Comparison of ENCODE assay signal across 10 cellular contexts in the genomic region with DNA sequence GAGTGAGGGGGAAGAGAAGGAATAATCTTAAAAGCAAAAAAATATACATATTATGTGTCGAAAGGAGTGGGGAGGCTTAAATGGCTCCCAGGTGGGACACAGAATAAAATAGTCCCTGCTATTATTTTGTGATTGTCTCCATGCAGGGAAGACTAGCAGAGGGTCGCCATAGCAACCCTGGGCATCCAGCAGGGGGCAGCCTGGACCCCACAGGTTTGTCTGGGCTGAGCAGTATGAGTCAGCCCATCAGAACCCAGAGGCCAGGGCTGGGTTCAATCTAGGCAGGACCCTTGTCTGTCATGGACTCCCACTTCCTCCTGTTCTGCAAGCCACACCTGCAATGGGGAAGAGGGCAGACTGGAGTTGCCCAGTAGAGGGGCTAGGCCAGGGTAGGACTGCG. TPM values are rescaled to one million over a fixed set of nuclear protein-coding genes. Genes with fewer than 3 reads are reported as not detected.
DNase-seq lines count a peak whose midpoint lies in the region; ATAC-seq and TF ChIP-seq lines count a peak whose summit lies in the region.
"Had no signal": no experiment of that assay in that cellular context is flagged by ENCODE, and none has a peak within 500 bp of the region (broad histone marks: within the 10 kb centered on the region; RNA-seq: fewer than 3 reads in every experiment).

No MANE protein-coding gene starts in this region.

- H3K27me3 Mint-ChIP-seq in WTC11 (ENCODE audit: low read depth): peaks cover 4% of the 10 kb centered on the region; the same call in 1 of the 2 replicates
- H3K27me3 Mint-ChIP-seq in mesothelial cell of epicardium (ENCODE audit: low read depth): peaks cover 45% of the 10 kb centered on the region

- no peaks in the 10 kb centered on the region for H3K9me3 ChIP-seq in HEK293 (ENCODE audit: control insufficient read depth, insufficient read depth, low read depth, low read length)

- H3K36me3 Mint-ChIP-seq in WTC11 (peaks cover 7% of the 10 kb centered on the region), mesothelial cell of epicardium (no peaks in the 10 kb centered on the region)

- H3K27ac Mint-ChIP-seq in WTC11 (no peak overlapping the region), mesothelial cell of epicardium (no peak overlapping the region)

- POLR2A ChIA-PET in HEK293 (lab: Yijun Ruan, JAX): no interaction called here
- POLR2A ChIA-PET in WTC11 (lab: Charles Lee): no interaction called here

- no peaks in the 10 kb centered on the region for H3K36me3 ChIP-seq in HEK293 (ENCODE audit: control insufficient read depth in 2 of 2, insufficient read depth in 1 of 2, low read length in 2 of 2)
- H3K36me3 ChIP-seq: heart left ventricle had no signal

- H3K4me1 ChIP-seq in HEK293 (ENCODE audit: control insufficient read depth, insufficient read depth, low read length): no peaks in the 10 kb centered on the region
- H3K4me1 ChIP-seq: heart left ventricle had no signal

- no peak overlapping the region for H3K27ac ChIP-seq in HEK293 (ENCODE audit: extremely low read depth, low read depth, low read length)
- H3K27ac ChIP-seq: heart left ventricle had no signal

- no peak overlapping the region for H3K4me3 ChIP-seq in HEK293 (ENCODE audit: low read depth, low read length)
- H3K4me3 ChIP-seq: heart left ventricle had no signal

- H3K4me1 Mint-ChIP-seq in WTC11 (peaks cover 14% of the 10 kb centered on the region), mesothelial cell of epicardium (no peaks in the 10 kb centered on the region)

- TF ChIP-seq CTCF in HEK293 (tag by site-specific recombination; IDR thresholded peaks at IDR 0.05) (0 out of 2 replicates have a peak, but pooled peaks have one; percentile 41), WTC11 (IDR thresholded peaks at IDR 0.05) (peak; percentile 60), mesothelial cell of epicardium (IDR thresholded peaks at IDR 0.05; ENCODE audit: unreplicated experiment) (peak; percentile 31), GM20000 (IDR thresholded peaks at IDR 0.05; ENCODE audit: extremely low read depth, missing control alignments) (no peak)

- no peak overlapping the region for H3K4me3 Mint-ChIP-seq in WTC11
- H3K4me3 Mint-ChIP-seq in mesothelial cell of epicardium: no peak overlapping the region

- CTCF ChIA-PET in HEK293 (lab: Yijun Ruan, JAX) (interaction anchor here (0.7 to 3.2 kb wide), 6 partner anchors 11 to 171 kb away, joined by 4 to 23 read pairs (median 10); no protein-coding TSS in a partner anchor), WTC11 (lab: Charles Lee) (interaction anchor here (1.0 to 15.4 kb wide), 6 partner anchors 14 to 171 kb away, joined by 3 to 237 read pairs (median 8); a partner anchor contains a TSS)

- H3K9me3 Mint-ChIP-seq in WTC11 (peaks cover 7% of the 10 kb centered on the region), mesothelial cell of epicardium (peaks cover 3% of the 10 kb centered on the region)

- ATAC-seq in WTC11 (peak; percentile 85), GM21825 (IDR thresholded peaks at IDR 0.05; ENCODE audit: unreplicated experiment) (no peak)
- ATAC-seq: heart left ventricle had no signal

- DNase-seq in NCI-H1417 (lab: John Stamatoyannopoulos, UW) (peak in 2 of 3 experiments; percentile 18 to 28), NCI-H1417 treated with DMSO at 0.1 percent for 48 hours (lab: John Stamatoyannopoulos, UW) (no peak), WTC11 (ENCODE audit: low spot score) (peak; percentile 86), mesothelial cell of epicardium (ENCODE audit: low spot score in 2 of 2, unreplicated experiment in 2 of 2) (no peak), GM20000 (ENCODE audit: low spot score) (no peak), Kasumi-1 (lab: John Stamatoyannopoulos, UW) (no peak)

TF ChIP-seq in HEK293, 187 proteins besides CTCF, POLR2A, EP300 and RAD21 (continues in another document):
- TF ChIP-seq ZNF660 (tag by site-specific recombination; IDR thresholded peaks at IDR 0.05): no peak
- TF ChIP-seq, protein P1, sequence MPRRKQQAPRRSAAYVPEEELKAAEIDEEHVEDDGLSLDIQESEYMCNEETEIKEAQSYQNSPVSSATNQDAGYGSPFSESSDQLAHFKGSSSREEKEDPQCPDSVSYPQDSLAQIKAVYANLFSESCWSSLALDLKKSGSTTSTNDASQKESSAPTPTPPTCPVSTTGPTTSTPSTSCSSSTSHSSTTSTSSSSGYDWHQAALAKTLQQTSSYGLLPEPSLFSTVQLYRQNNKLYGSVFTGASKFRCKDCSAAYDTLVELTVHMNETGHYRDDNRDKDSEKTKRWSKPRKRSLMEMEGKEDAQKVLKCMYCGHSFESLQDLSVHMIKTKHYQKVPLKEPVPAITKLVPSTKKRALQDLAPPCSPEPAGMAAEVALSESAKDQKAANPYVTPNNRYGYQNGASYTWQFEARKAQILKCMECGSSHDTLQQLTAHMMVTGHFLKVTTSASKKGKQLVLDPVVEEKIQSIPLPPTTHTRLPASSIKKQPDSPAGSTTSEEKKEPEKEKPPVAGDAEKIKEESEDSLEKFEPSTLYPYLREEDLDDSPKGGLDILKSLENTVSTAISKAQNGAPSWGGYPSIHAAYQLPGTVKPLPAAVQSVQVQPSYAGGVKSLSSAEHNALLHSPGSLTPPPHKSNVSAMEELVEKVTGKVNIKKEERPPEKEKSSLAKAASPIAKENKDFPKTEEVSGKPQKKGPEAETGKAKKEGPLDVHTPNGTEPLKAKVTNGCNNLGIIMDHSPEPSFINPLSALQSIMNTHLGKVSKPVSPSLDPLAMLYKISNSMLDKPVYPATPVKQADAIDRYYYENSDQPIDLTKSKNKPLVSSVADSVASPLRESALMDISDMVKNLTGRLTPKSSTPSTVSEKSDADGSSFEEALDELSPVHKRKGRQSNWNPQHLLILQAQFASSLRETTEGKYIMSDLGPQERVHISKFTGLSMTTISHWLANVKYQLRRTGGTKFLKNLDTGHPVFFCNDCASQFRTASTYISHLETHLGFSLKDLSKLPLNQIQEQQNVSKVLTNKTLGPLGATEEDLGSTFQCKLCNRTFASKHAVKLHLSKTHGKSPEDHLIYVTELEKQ (tag by site-specific recombination; IDR thresholded peaks at IDR 0.05; ENCODE audit: borderline replicate concordance): no peak
- TF ChIP-seq, protein P2, sequence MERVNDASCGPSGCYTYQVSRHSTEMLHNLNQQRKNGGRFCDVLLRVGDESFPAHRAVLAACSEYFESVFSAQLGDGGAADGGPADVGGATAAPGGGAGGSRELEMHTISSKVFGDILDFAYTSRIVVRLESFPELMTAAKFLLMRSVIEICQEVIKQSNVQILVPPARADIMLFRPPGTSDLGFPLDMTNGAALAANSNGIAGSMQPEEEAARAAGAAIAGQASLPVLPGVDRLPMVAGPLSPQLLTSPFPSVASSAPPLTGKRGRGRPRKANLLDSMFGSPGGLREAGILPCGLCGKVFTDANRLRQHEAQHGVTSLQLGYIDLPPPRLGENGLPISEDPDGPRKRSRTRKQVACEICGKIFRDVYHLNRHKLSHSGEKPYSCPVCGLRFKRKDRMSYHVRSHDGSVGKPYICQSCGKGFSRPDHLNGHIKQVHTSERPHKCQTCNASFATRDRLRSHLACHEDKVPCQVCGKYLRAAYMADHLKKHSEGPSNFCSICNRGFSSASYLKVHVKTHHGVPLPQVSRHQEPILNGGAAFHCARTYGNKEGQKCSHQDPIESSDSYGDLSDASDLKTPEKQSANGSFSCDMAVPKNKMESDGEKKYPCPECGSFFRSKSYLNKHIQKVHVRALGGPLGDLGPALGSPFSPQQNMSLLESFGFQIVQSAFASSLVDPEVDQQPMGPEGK (tag by site-specific recombination; IDR thresholded peaks at IDR 0.05): peak; percentile 18; the same call in 1 of the 2 replicates

TF ChIP-seq in WTC11, 78 proteins besides CTCF, POLR2A, EP300 and RAD21 (continues in another document):
- TF ChIP-seq, protein P3, sequence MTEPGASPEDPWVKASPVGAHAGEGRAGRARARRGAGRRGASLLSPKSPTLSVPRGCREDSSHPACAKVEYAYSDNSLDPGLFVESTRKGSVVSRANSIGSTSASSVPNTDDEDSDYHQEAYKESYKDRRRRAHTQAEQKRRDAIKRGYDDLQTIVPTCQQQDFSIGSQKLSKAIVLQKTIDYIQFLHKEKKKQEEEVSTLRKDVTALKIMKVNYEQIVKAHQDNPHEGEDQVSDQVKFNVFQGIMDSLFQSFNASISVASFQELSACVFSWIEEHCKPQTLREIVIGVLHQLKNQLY (CRISPR knock-in tag; IDR thresholded peaks at IDR 0.05): no peak
- TF ChIP-seq TEAD4 (CRISPR knock-in tag; IDR thresholded peaks at IDR 0.05) (no peak), TP53 (CRISPR knock-in tag; IDR thresholded peaks at IDR 0.05) (no peak), FOXJ3 (CRISPR knock-in tag; IDR thresholded peaks at IDR 0.05; ENCODE audit: borderline replicate concordance) (no peak), NR1H2 (CRISPR knock-in tag; IDR thresholded peaks at IDR 0.05) (no peak), NR2C2 (CRISPR knock-in tag; IDR thresholded peaks at IDR 0.05) (no peak), ZNF317 (CRISPR knock-in tag; IDR thresholded peaks at IDR 0.05; ENCODE audit: borderline replicate concordance, low read depth) (no peak)
- TF ChIP-seq, protein P4, sequence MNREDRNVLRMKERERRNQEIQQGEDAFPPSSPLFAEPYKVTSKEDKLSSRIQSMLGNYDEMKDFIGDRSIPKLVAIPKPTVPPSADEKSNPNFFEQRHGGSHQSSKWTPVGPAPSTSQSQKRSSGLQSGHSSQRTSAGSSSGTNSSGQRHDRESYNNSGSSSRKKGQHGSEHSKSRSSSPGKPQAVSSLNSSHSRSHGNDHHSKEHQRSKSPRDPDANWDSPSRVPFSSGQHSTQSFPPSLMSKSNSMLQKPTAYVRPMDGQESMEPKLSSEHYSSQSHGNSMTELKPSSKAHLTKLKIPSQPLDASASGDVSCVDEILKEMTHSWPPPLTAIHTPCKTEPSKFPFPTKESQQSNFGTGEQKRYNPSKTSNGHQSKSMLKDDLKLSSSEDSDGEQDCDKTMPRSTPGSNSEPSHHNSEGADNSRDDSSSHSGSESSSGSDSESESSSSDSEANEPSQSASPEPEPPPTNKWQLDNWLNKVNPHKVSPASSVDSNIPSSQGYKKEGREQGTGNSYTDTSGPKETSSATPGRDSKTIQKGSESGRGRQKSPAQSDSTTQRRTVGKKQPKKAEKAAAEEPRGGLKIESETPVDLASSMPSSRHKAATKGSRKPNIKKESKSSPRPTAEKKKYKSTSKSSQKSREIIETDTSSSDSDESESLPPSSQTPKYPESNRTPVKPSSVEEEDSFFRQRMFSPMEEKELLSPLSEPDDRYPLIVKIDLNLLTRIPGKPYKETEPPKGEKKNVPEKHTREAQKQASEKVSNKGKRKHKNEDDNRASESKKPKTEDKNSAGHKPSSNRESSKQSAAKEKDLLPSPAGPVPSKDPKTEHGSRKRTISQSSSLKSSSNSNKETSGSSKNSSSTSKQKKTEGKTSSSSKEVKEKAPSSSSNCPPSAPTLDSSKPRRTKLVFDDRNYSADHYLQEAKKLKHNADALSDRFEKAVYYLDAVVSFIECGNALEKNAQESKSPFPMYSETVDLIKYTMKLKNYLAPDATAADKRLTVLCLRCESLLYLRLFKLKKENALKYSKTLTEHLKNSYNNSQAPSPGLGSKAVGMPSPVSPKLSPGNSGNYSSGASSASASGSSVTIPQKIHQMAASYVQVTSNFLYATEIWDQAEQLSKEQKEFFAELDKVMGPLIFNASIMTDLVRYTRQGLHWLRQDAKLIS (CRISPR knock-in tag; IDR thresholded peaks at IDR 0.05; ENCODE audit: borderline replicate concordance): no peak

RNA-seq across cellular contexts. Expression of a gene that starts 17.6 kb away (rescaled TPM):
- 51.3 to 60.5 TPM (median 58.9 TPM) in 3 replicates for total RNA-seq in WTC11 (2021)
- 16.5 to 18.7 TPM (median 18.0 TPM) in 3 replicates for total RNA-seq in mesothelial cell of epicardium
- total RNA-seq: T-helper 2 cell treated with Interferon-gamma antibody and Interleukin-4, amounts not matched to agents 100 ng/mL and 5 ng/mL, for 36 hours had no signal

Comparison
In these comparisons a context has a peak if more than half of its experiments do, and no peak if none do; other contexts are left out.
1. DNase-seq: peak in NCI-H1417 (2 of 3) and WTC11 (single experiment); none in NCI-H1417 treated with DMSO at 0.1 percent for 48 hours (single experiment), mesothelial cell of epicardium (0 of 2), GM20000 (single experiment) and Kasumi-1 (0 of 2).